8 cellular contexts compared by ENCODE assay signal in genomic region chr16:85688586-85689284, GRCh38. TPM values are rescaled to one million over a fixed set of nuclear protein-coding genes. Genes with fewer than 3 reads are reported as not detected.
DNase-seq lines count a peak whose midpoint lies in the region; ATAC-seq and TF ChIP-seq lines count a peak whose summit lies in the region.

GINS2 (minus strand) TSS chr16:85688954; CDS start chr16:85688898, 56 bp downstream.

- H3K36me3 Mint-ChIP-seq in activated CD4-positive, alpha-beta T cell treated with anti-CD3 and anti-CD28 coated beads for 36 hours (ENCODE audit: low read depth) = peaks cover 35% of the 10 kb centered on the region

- POLR2A ChIA-PET in activated CD4-positive, alpha-beta T cell treated with anti-CD3 and anti-CD28 coated beads for 36 hours (lab: Charles Lee) = no interaction called here

- H3K9me3 Mint-ChIP-seq in activated CD4-positive, alpha-beta T cell treated with anti-CD3 and anti-CD28 coated beads for 36 hours (ENCODE audit: low read depth) = no peaks in the 10 kb centered on the region

- ATAC-seq in GM19035 (IDR thresholded peaks at IDR 0.05; ENCODE audit: unreplicated experiment) (peak; percentile 95), HG03280 (IDR thresholded peaks at IDR 0.05; ENCODE audit: unreplicated experiment) (peak; percentile 95), left colon (peak; percentile 93)
- peak; percentile 100 for ATAC-seq in activated CD4-positive, alpha-beta T cell treated with anti-CD3 and anti-CD28 coated beads for 36 hours

- H3K27ac Mint-ChIP-seq in activated CD4-positive, alpha-beta T cell treated with anti-CD3 and anti-CD28 coated beads for 36 hours = peak within 1 kb of the TSS; percentile 93

- peaks cover 18% of the 10 kb centered on the region for H3K4me1 Mint-ChIP-seq in activated CD4-positive, alpha-beta T cell treated with anti-CD3 and anti-CD28 coated beads for 36 hours

- H3K4me3 ChIP-seq in AG10803 (ENCODE audit: low read length) (peak within 1 kb of the TSS; percentile 74), choroid plexus epithelial cell (ENCODE audit: low read depth, low read length) (peak within 1 kb of the TSS; percentile 63)

- TF ChIP-seq CTCF in AG10803 (conservative IDR thresholded peaks at IDR 0.05; ENCODE audit: low read length) (no peak), choroid plexus epithelial cell (conservative IDR thresholded peaks at IDR 0.05; ENCODE audit: low read depth, low read length) (no peak)

- H3K27me3 Mint-ChIP-seq in activated CD4-positive, alpha-beta T cell treated with anti-CD3 and anti-CD28 coated beads for 36 hours = peaks cover 4% of the 10 kb centered on the region

- intact Hi-C loops in activated CD4-positive, alpha-beta T cell treated with anti-CD3 and anti-CD28 coated beads for 36 hours (cut with DNase I, micrococcal nuclease) = loop anchor here in 1 of 2 experiments (1.0 to 10.0 kb wide), 9 partner anchors 30 to 866 kb away; partner anchors contain the start of genes C16orf74, COX4I1, EMC8 and IRF8
- intact Hi-C loops in left colon (cut with DNase I, micrococcal nuclease) = no loop called here

- CTCF ChIA-PET in activated CD4-positive, alpha-beta T cell treated with anti-CD3 and anti-CD28 coated beads for 36 hours (lab: Charles Lee) = interaction anchor here (0.7 to 2.3 kb wide), 2 partner anchors 27 to 73 kb away, joined by 3 to 8 read pairs; no protein-coding TSS in a partner anchor

- H3K4me3 Mint-ChIP-seq in activated CD4-positive, alpha-beta T cell treated with anti-CD3 and anti-CD28 coated beads for 36 hours = peak within 1 kb of the TSS; percentile 88

- DNase-seq in AG10803 (ENCODE audit: low read depth) (peak; percentile 90), NCI-H524 (lab: John Stamatoyannopoulos, UW) (peak; percentile 87 to 93), choroid plexus epithelial cell (ENCODE audit: low read depth) (peak; percentile 90), left colon (peak; percentile 91 to 92)
- DNase-seq in activated CD4-positive, alpha-beta T cell treated with anti-CD3 and anti-CD28 coated beads for 36 hours = peak; percentile 96
- DNase-seq in stimulated activated CD4-positive, alpha-beta T cell treated with anti-CD3 and anti-CD28 coated beads, Interleukin-1b, Interleukin-23, amount 100 ng/mL, for 24 hours (ENCODE audit: low read depth in 4 of 4, low spot score in 1 of 4) = peak; percentile 74 to 93 (median 80)

RNA-seq across cellular contexts. Expression of gene GINS2, which starts in this region (rescaled TPM):
- 10 to 100 TPM; 86.4 to 87.5 TPM for total RNA-seq in activated CD4-positive, alpha-beta T cell treated with anti-CD3 and anti-CD28 coated beads for 36 hours
- total RNA-seq in left colon = 1 to 10 TPM; 3.2 to 5.1 TPM

Comparison
In these comparisons a context has a peak if more than half of its experiments do, and no peak if none do; other contexts are left out.
1. Peak in every context shown above with its lines: DNase-seq, ATAC-seq and H3K4me3 ChIP-seq.
2. RNA of gene GINS2 (total RNA-seq): 86.4 to 87.5 TPM in activated CD4-positive, alpha-beta T cell treated with anti-CD3 and anti-CD28 coated beads for 36 hours; 3.2 to 5.1 TPM in left colon; every median in the first group is over 10 times any median in the second.